ENCODE assay signal across 1 cellular context in the genomic region with DNA sequence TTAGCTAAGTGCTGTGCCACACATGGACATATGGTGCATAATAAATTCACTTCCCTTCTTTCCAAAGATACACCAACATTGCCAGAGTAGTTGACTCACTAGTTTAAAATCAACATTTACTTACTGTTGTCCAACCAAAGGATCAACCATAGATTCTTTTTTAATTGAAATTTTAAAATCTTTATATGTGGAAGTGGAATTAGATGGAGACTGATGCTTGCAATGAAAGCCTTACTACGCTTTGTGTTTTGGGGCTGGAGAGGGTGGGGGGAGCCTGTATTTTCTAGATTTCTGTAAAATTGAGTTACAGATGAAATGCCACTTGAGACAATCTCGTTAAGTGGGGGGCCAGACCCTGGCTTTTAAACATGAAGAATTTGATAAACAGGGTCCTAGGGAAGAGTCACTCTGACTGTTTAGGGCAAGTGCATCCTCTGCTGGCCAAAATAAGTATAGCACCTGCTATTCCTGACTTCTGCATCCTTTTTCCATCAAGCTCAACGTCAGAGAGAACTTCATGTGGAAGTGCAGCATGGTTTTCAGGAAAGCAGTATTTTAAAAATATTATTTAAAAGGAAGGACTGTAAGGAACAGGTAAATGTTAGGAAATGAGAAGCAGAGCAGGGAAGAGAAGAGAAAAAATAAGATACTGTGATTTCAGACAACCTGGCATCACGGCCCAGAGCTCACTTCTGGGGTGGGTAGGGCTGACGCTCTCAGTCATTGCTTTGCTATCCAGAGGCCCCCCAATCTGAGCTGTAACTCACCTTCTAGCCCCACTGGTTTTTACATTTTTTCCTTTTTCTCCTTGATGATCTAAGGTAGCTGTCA.
TF ChIP-seq lines count a peak whose summit lies in the region.

No MANE protein-coding gene starts in this region.

TF ChIP-seq in GM23338, 12 proteins besides CTCF, POLR2A, EP300 and RAD21 (continued from another document):
- TF ChIP-seq, protein P1, sequence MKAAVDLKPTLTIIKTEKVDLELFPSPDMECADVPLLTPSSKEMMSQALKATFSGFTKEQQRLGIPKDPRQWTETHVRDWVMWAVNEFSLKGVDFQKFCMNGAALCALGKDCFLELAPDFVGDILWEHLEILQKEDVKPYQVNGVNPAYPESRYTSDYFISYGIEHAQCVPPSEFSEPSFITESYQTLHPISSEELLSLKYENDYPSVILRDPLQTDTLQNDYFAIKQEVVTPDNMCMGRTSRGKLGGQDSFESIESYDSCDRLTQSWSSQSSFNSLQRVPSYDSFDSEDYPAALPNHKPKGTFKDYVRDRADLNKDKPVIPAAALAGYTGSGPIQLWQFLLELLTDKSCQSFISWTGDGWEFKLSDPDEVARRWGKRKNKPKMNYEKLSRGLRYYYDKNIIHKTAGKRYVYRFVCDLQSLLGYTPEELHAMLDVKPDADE (IDR thresholded peaks at IDR 0.05) = no peak
- TF ChIP-seq CREB1 (CRISPR knock-in tag; IDR thresholded peaks at IDR 0.05; ENCODE audit: low read depth) (no peak), ZNF331 (CRISPR knock-in tag; IDR thresholded peaks at IDR 0.05; ENCODE audit: low read depth) (no peak), NANOG (IDR thresholded peaks at IDR 0.05; ENCODE audit: borderline replicate concordance) (no peak)
- TF ChIP-seq, protein P2, sequence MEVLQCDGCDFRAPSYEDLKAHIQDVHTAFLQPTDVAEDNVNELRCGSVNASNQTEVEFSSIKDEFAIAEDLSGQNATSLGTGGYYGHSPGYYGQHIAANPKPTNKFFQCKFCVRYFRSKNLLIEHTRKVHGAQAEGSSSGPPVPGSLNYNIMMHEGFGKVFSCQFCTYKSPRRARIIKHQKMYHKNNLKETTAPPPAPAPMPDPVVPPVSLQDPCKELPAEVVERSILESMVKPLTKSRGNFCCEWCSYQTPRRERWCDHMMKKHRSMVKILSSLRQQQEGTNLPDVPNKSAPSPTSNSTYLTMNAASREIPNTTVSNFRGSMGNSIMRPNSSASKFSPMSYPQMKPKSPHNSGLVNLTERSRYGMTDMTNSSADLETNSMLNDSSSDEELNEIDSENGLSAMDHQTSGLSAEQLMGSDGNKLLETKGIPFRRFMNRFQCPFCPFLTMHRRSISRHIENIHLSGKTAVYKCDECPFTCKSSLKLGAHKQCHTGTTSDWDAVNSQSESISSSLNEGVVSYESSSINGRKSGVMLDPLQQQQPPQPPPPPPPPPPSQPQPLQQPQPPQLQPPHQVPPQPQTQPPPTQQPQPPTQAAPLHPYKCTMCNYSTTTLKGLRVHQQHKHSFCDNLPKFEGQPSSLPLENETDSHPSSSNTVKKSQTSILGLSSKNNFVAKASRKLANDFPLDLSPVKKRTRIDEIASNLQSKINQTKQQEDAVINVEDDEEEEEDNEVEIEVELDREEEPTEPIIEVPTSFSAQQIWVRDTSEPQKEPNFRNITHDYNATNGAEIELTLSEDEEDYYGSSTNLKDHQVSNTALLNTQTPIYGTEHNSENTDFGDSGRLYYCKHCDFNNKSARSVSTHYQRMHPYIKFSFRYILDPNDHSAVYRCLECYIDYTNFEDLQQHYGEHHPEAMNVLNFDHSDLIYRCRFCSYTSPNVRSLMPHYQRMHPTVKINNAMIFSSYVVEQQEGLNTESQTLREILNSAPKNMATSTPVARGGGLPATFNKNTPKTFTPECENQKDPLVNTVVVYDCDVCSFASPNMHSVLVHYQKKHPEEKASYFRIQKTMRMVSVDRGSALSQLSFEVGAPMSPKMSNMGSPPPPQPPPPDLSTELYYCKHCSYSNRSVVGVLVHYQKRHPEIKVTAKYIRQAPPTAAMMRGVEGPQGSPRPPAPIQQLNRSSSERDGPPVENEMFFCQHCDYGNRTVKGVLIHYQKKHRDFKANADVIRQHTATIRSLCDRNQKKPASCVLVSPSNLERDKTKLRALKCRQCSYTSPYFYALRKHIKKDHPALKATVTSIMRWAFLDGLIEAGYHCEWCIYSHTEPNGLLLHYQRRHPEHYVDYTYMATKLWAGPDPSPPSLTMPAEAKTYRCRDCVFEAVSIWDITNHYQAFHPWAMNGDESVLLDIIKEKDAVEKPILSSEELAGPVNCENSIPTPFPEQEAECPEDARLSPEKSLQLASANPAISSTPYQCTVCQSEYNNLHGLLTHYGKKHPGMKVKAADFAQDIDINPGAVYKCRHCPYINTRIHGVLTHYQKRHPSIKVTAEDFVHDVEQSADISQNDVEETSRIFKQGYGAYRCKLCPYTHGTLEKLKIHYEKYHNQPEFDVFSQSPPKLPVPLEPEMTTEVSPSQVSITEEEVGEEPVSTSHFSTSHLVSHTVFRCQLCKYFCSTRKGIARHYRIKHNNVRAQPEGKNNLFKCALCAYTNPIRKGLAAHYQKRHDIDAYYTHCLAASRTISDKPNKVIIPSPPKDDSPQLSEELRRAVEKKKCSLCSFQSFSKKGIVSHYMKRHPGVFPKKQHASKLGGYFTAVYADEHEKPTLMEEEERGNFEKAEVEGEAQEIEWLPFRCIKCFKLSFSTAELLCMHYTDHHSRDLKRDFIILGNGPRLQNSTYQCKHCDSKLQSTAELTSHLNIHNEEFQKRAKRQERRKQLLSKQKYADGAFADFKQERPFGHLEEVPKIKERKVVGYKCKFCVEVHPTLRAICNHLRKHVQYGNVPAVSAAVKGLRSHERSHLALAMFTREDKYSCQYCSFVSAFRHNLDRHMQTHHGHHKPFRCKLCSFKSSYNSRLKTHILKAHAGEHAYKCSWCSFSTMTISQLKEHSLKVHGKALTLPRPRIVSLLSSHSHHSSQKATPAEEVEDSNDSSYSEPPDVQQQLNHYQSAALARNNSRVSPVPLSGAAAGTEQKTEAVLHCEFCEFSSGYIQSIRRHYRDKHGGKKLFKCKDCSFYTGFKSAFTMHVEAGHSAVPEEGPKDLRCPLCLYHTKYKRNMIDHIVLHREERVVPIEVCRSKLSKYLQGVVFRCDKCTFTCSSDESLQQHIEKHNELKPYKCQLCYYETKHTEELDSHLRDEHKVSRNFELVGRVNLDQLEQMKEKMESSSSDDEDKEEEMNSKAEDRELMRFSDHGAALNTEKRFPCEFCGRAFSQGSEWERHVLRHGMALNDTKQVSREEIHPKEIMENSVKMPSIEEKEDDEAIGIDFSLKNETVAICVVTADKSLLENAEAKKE (CRISPR knock-in tag; IDR thresholded peaks at IDR 0.05) = no peak
